ENCODE assay signal across 8 cellular contexts in the genomic region with DNA sequence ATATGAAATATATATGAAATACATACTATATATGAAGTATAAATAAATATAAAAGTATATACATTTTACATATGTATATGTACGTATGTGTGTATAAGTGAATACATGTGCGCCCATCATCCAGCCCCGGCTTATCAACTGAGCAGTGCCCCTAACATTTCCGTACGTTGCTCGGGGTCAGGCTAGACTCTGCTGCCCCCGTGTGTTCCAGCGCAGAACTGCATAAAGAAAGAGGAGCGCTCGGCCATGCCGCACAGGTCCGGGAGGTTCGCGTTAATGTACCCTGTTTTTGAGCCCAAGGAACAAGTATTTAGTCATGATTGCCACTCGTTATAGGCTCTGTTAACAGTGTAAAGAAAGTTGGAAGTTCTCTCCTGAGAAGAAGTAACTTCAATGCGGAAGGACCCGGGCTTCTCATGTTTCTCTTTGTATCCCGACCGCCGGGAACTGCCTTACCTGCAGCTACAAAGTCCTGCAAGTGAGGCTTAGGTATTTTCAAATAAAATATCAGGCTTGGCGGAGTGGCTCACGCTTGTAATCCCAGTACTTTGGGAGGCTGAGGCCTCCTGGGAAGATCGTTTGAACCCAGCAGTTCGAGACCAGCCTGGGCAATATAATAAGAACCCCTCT.
DNase-seq lines count a peak whose midpoint lies in the region; ATAC-seq and TF ChIP-seq lines count a peak whose summit lies in the region.

No MANE protein-coding gene starts in this region.

- ATAC-seq in GM18517 (IDR thresholded peaks at IDR 0.05; ENCODE audit: unreplicated experiment) (peak; percentile 96), HG03066 (IDR thresholded peaks at IDR 0.05; ENCODE audit: low read depth, unreplicated experiment) (peak; percentile 92)

- H3K4me3 ChIP-seq in AG04449 (ENCODE audit: low read depth, low read length) = no peak overlapping the region; the same call in 1 of the 2 replicates

- POLR2A ChIA-PET in AG04449 (lab: Yijun Ruan, JAX) = no interaction called here

- TF ChIP-seq CTCF in AG04449 (IDR thresholded peaks at IDR 0.05; ENCODE audit: insufficient read depth, low read length, missing control alignments) = peak; percentile 85

- DNase-seq in AG04449 (ENCODE audit: low read depth, low spot score) (no peak), NCI-H2196 (lab: John Stamatoyannopoulos, UW; ENCODE audit: unreplicated experiment) (peak; percentile 73), cerebellar cortex (ENCODE audit: low spot score) (peak; percentile 63), left kidney (ENCODE audit: low read depth, low spot score) (peak; percentile 91)
- peak; percentile 48 for DNase-seq in activated CD4-positive, CD25-positive, alpha-beta regulatory T cell treated with anti-CD3 and anti-CD28 coated beads, Interleukin-2, amount 50 U/mL, for 16 hours (ENCODE audit: low read depth, low spot score)
- DNase-seq in stimulated activated CD4-positive, alpha-beta T cell treated with anti-CD3 and anti-CD28 coated beads, Interleukin-4, amount 100 ng/mL, for 4 hours = peak; percentile 63 to 76

- CTCF ChIA-PET in AG04449 (lab: Yijun Ruan, JAX) = interaction anchor here (0.7 to 5.8 kb wide), 9 partner anchors 8 to 437 kb away, joined by 3 to 37 read pairs (median 6); no protein-coding TSS in a partner anchor
